In the genomic region with DNA sequence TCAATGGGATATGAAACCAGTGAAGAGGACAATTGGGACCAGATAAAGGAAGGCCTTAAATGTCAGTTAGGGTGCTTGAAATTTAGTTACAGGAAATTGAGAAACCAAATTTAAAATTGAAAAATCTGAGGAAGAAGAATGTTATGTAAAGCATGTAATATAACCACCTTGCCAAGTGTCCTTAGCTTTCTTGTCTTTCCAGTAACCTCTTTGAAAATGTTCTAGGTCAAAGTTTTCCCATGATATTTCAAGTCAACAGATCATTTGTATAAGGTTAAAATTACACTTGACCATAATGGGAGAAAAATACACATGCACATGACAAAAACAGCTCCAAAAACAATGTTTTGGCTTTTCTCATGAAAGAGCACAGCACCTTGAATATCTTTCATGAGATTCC, we compare ENCODE assay signal across 27 cellular contexts. TPM values are rescaled to one million over a fixed set of nuclear protein-coding genes. Genes with fewer than 3 reads are reported as not detected.
"Had no signal": no experiment of that assay in that cellular context is flagged by ENCODE, and none has a peak within 500 bp of the region (broad histone marks: within the 10 kb centered on the region; RNA-seq: fewer than 3 reads in every experiment).

No MANE protein-coding gene starts in this region.

- H3K36me3 ChIP-seq: colonic mucosa had no signal

- H3K9me3 ChIP-seq: body of pancreas, colonic mucosa had no signal

- DNase-seq: activated CD4-positive, alpha-beta memory T cell treated with anti-CD3 and anti-CD28 coated beads for 36 hours; activated CD4-positive, alpha-beta T cell treated with anti-CD3 and anti-CD28 coated beads for 36 hours; activated CD4-positive, alpha-beta T cell treated with anti-CD3 and anti-CD28 coated beads, Interleukin-2, amount 10 ng/mL, durations not matched to agents 24 days and 14 days; activated CD4-positive, CD25-positive, alpha-beta regulatory T cell; activated CD4-positive, CD25-positive, alpha-beta regulatory T cell treated with anti-CD3 and anti-CD28 coated beads, Interleukin-2, amount 50 U/mL, for 72 hours; activated CD8-positive, alpha-beta memory T cell treated with anti-CD3 and anti-CD28 coated beads, Interleukin-2, amount 50 U/mL, for 48 hours; activated gamma-delta T cell; activated naive CD4-positive, alpha-beta T cell; activated naive CD4-positive, alpha-beta T cell treated with anti-CD3 and anti-CD28 coated beads, Interleukin-2, amount 10 ng/mL, durations not matched to agents 7 days and 5 days; activated naive CD8-positive, alpha-beta T cell treated with anti-CD3 and anti-CD28 coated beads, Interleukin-2, amount 10 ng/mL, durations not matched to agents 7 days and 5 days; activated T-cell treated with anti-CD3 and anti-CD28 coated beads for 4 hours; activated T-cell treated with anti-CD3 and anti-CD28 coated beads, Interleukin-2, amount 50 U/mL, for 24 hours; activated T-cell treated with anti-CD3 and anti-CD28 coated beads, Interleukin-2, amount 50 U/mL, for 72 hours; amniotic stem cell; anterior cingulate cortex; body of pancreas; caudate nucleus; colonic mucosa; effector CD8-positive, alpha-beta T cell; head of caudate nucleus; SW 1271; T-cell; T-helper 17 cell; T1000 had no signal

- H3K27me3 Mint-ChIP-seq: activated CD4-positive, alpha-beta T cell treated with anti-CD3 and anti-CD28 coated beads for 36 hours; activated CD4-positive, alpha-beta T cell treated with anti-CD3 and anti-CD28 coated beads, Interleukin-2, amount 10 ng/mL, durations not matched to agents 24 days and 14 days; activated naive CD4-positive, alpha-beta T cell treated with anti-CD3 and anti-CD28 coated beads, Interleukin-2, amount 10 ng/mL, durations not matched to agents 7 days and 5 days; activated naive CD8-positive, alpha-beta T cell treated with anti-CD3 and anti-CD28 coated beads, Interleukin-2, amount 10 ng/mL, durations not matched to agents 7 days and 5 days; activated T-cell treated with anti-CD3 and anti-CD28 coated beads, Interleukin-2, amount 50 U/mL, for 24 hours; T-cell; T-helper 17 cell had no signal

- H3K4me1 Mint-ChIP-seq: activated CD4-positive, alpha-beta T cell treated with anti-CD3 and anti-CD28 coated beads for 36 hours; activated CD4-positive, alpha-beta T cell treated with anti-CD3 and anti-CD28 coated beads, Interleukin-2, amount 10 ng/mL, durations not matched to agents 24 days and 14 days; activated naive CD4-positive, alpha-beta T cell treated with anti-CD3 and anti-CD28 coated beads, Interleukin-2, amount 10 ng/mL, durations not matched to agents 7 days and 5 days; T-cell; T-helper 17 cell had no signal

- H3K36me3 Mint-ChIP-seq: activated naive CD4-positive, alpha-beta T cell treated with anti-CD3 and anti-CD28 coated beads, Interleukin-2, amount 10 ng/mL, durations not matched to agents 7 days and 5 days had no signal

- H3K27ac Mint-ChIP-seq: activated CD4-positive, alpha-beta memory T cell treated with anti-CD3 and anti-CD28 coated beads for 36 hours; activated CD4-positive, alpha-beta T cell treated with anti-CD3 and anti-CD28 coated beads for 36 hours; activated CD4-positive, alpha-beta T cell treated with anti-CD3 and anti-CD28 coated beads, Interleukin-2, amount 10 ng/mL, durations not matched to agents 24 days and 14 days; activated naive CD4-positive, alpha-beta T cell treated with anti-CD3 and anti-CD28 coated beads, Interleukin-2, amount 10 ng/mL, durations not matched to agents 7 days and 5 days; activated naive CD4-positive, alpha-beta T cell treated with anti-CD3 and anti-CD28 coated beads, Interleukin-2, amount 50 U/mL, for 72 hours; activated naive CD8-positive, alpha-beta T cell treated with anti-CD3 and anti-CD28 coated beads, Interleukin-2, amount 10 ng/mL, durations not matched to agents 7 days and 5 days; activated T-cell treated with anti-CD3 and anti-CD28 coated beads, Interleukin-2, amount 50 U/mL, for 24 hours; activated T-cell treated with anti-CD3 and anti-CD28 coated beads, Interleukin-2, amount 50 U/mL, for 72 hours; T-cell; T-helper 17 cell; T-helper 2 cell treated with Interferon-gamma antibody and Interleukin-4, amounts not matched to agents 5 μg/mL and 100 μg/mL, for 36 hours had no signal

- ATAC-seq: activated CD4-positive, alpha-beta T cell treated with anti-CD3 and anti-CD28 coated beads for 36 hours; activated naive CD4-positive, alpha-beta T cell treated with anti-CD3 and anti-CD28 coated beads, Interleukin-2, amount 50 U/mL, for 72 hours; activated T-cell treated with anti-CD3 and anti-CD28 coated beads, Interleukin-2, amount 50 U/mL, for 72 hours; body of pancreas; T-cell; T-helper 17 cell had no signal

- H3K27ac ChIP-seq: body of pancreas, colonic mucosa, epithelial cell of prostate had no signal

- H3K4me3 ChIP-seq: body of pancreas, colonic mucosa had no signal

- H3K4me3 Mint-ChIP-seq: activated CD4-positive, alpha-beta memory T cell treated with anti-CD3 and anti-CD28 coated beads for 36 hours; activated CD4-positive, alpha-beta T cell treated with anti-CD3 and anti-CD28 coated beads for 36 hours; activated CD4-positive, alpha-beta T cell treated with anti-CD3 and anti-CD28 coated beads, Interleukin-2, amount 10 ng/mL, durations not matched to agents 24 days and 14 days; activated naive CD4-positive, alpha-beta T cell treated with anti-CD3 and anti-CD28 coated beads, Interleukin-2, amount 10 ng/mL, durations not matched to agents 7 days and 5 days; activated naive CD8-positive, alpha-beta T cell treated with anti-CD3 and anti-CD28 coated beads, Interleukin-2, amount 10 ng/mL, durations not matched to agents 7 days and 5 days; activated T-cell treated with anti-CD3 and anti-CD28 coated beads, Interleukin-2, amount 50 U/mL, for 24 hours; activated T-cell treated with anti-CD3 and anti-CD28 coated beads, Interleukin-2, amount 50 U/mL, for 72 hours; T-cell; T-helper 17 cell; T-helper 2 cell treated with Interferon-gamma antibody and Interleukin-4, amounts not matched to agents 5 μg/mL and 100 μg/mL, for 36 hours had no signal

- H3K9me3 Mint-ChIP-seq: activated CD4-positive, alpha-beta memory T cell treated with anti-CD3 and anti-CD28 coated beads for 36 hours; activated CD4-positive, alpha-beta T cell treated with anti-CD3 and anti-CD28 coated beads, Interleukin-2, amount 10 ng/mL, durations not matched to agents 24 days and 14 days; activated naive CD4-positive, alpha-beta T cell treated with anti-CD3 and anti-CD28 coated beads, Interleukin-2, amount 10 ng/mL, durations not matched to agents 7 days and 5 days; T-helper 2 cell treated with Interferon-gamma antibody and Interleukin-4, amounts not matched to agents 5 μg/mL and 100 μg/mL, for 36 hours had no signal

- H3K27me3 ChIP-seq: body of pancreas, colonic mucosa had no signal

- H3K4me1 ChIP-seq: body of pancreas, colonic mucosa had no signal

RNA-seq across cellular contexts. Expression of a gene that starts 21.1 kb away (rescaled TPM):
- total RNA-seq: activated CD4-positive, alpha-beta memory T cell treated with anti-CD3 and anti-CD28 coated beads for 36 hours; activated naive CD8-positive, alpha-beta T cell treated with anti-CD3 and anti-CD28 coated beads, Interleukin-2, amount 10 ng/mL, durations not matched to agents 7 days and 5 days; activated T-cell treated with anti-CD3 and anti-CD28 coated beads, Interleukin-2, amount 50 U/mL, for 72 hours had no signal
